ENCODE assay signal across 9 cellular contexts in genomic region chr2:72917138-72917874, GRCh38. TPM values are rescaled to one million over a fixed set of nuclear protein-coding genes. Genes with fewer than 3 reads are reported as not detected.
DNase-seq lines count a peak whose midpoint lies in the region; ATAC-seq, FAIRE-seq and TF ChIP-seq lines count a peak whose summit lies in the region.
"Had no signal": no experiment of that assay in that cellular context is flagged by ENCODE, and none has a peak within 500 bp of the region (broad histone marks: within the 10 kb centered on the region; RNA-seq: fewer than 3 reads in every experiment).

Gene EMX1 (plus strand): TSS chr2:72917519. CDS start chr2:72917853, 334 bp downstream.

- H3K36me3 ChIP-seq in GM23338 (ENCODE audit: insufficient read depth) = no peaks in the 10 kb centered on the region
- H3K36me3 ChIP-seq in endothelial cell of umbilical vein (ENCODE audit: control insufficient read depth in 2 of 2, extremely low read depth in 1 of 2, insufficient read depth in 2 of 2, low read length in 2 of 2) = no peaks in the 10 kb centered on the region
- H3K36me3 ChIP-seq in upper lobe of right lung = no peaks in the 10 kb centered on the region

- H3K9me3 ChIP-seq in endothelial cell of umbilical vein (replicated peaks; ENCODE audit: control insufficient read depth, insufficient read depth, low read length) (no peaks in the 10 kb centered on the region), upper lobe of right lung (no peaks in the 10 kb centered on the region)

- no peak for TF ChIP-seq POLR2A in endothelial cell of umbilical vein (IDR thresholded peaks at IDR 0.05; ENCODE audit: low read depth, low read length)

- dilution Hi-C loops in endothelial cell of umbilical vein (cut with MboI; ENCODE audit: extremely low pct_ligation_motif_present, low sequenced_read_pairs) = no loop called here

- H3K4me1 Mint-ChIP-seq in GM23338 = peaks cover 40% of the 10 kb centered on the region
- peaks cover 45% of the 10 kb centered on the region for H3K4me1 Mint-ChIP-seq in WTC11
- H3K4me1 Mint-ChIP-seq in naive B cell = peaks cover 28 to 46% (median 36%) of the 10 kb centered on the region in 3 donors

- no peak for TF ChIP-seq CTCF in GM23338 (conservative IDR thresholded peaks at IDR 0.05; ENCODE audit: low read depth in 2 of 2)
- no peak for TF ChIP-seq CTCF in WTC11 (IDR thresholded peaks at IDR 0.05)
- no peak for TF ChIP-seq CTCF in endothelial cell of umbilical vein (IDR thresholded peaks at IDR 0.05; ENCODE audit: extremely low read depth in 1 of 2, insufficient read depth in 1 of 2, low read depth in 1 of 2, low read length in 2 of 2)
- TF ChIP-seq CTCF in upper lobe of right lung (IDR thresholded peaks at IDR 0.05) = no peak

- peaks cover 12% of the 10 kb centered on the region for H4K20me1 ChIP-seq in GM23338 (replicated peaks; ENCODE audit: insufficient read depth)
- H4K20me1 ChIP-seq in endothelial cell of umbilical vein (replicated peaks; ENCODE audit: control insufficient read depth, extremely low read depth, insufficient read depth, low read length) = no peaks in the 10 kb centered on the region

- no TSS peak for BruUV-seq in endothelial cell of umbilical vein (replicated peaks; lab: Mats Ljungman, UMichigan)

- ATAC-seq in GM23338 (peak; percentile 22), WTC11 (peak; percentile 52), naive B cell (ENCODE audit: low read depth in 2 of 2) (peak; percentile 38 to 45), upper lobe of right lung (peak; percentile 89)

- H3K9ac ChIP-seq in endothelial cell of umbilical vein (replicated peaks; ENCODE audit: extremely low read depth, insufficient read depth, low read length) = no peak within 1 kb of the TSS

- peak within 1 kb of the TSS; percentile 87 for H3K4me3 Mint-ChIP-seq in GM23338
- H3K4me3 Mint-ChIP-seq in WTC11 = peak within 1 kb of the TSS; percentile 84
- H3K4me3 Mint-ChIP-seq in naive B cell = peak within 1 kb of the TSS; percentile 80 to 90 (median 86)

- H3K27me3 Mint-ChIP-seq in GM23338 (ENCODE audit: insufficient read depth, low read depth, poor library complexity) (peaks cover 46% of the 10 kb centered on the region), WTC11 (ENCODE audit: low read depth) (peaks cover 49% of the 10 kb centered on the region), naive B cell (peaks cover 53 to 79% (median 55%) of the 10 kb centered on the region in 3 donors)

- DNase-seq in ELF-1 (ENCODE audit: low read depth, low spot score) = peak; percentile 72
- DNase-seq in GM23338 (ENCODE audit: low spot score) = peak; percentile 91
- peak; percentile 88 for DNase-seq in NCI-H1436 (lab: John Stamatoyannopoulos, UW)
- peak; percentile 83 for DNase-seq in WTC11 (ENCODE audit: low spot score)
- no peak for DNase-seq in endothelial cell of umbilical vein (ENCODE audit: low read depth, low spot score)
- DNase-seq in naive B cell = peak; percentile 51
- peak; percentile 83 for DNase-seq in upper lobe of right lung
- DNase-seq in dedifferentiated amniotic fluid mesenchymal stem cell (ENCODE audit: extremely low spot score) = no peak

- POLR2A ChIA-PET in WTC11 (lab: Charles Lee) = interaction anchor here (0.8 to 3.0 kb wide), 7 partner anchors 9 to 260 kb away, joined by 3 to 30 read pairs (median 4); no protein-coding TSS in a partner anchor
- POLR2A ChIA-PET in endothelial cell of umbilical vein (lab: Charles Lee) = no interaction called here

- H3K4me1 ChIP-seq in GM23338 (ENCODE audit: insufficient read depth) (peaks cover 45% of the 10 kb centered on the region), endothelial cell of umbilical vein (ENCODE audit: control insufficient read depth, extremely low read depth, insufficient read depth, low read length) (peaks cover 11% of the 10 kb centered on the region), upper lobe of right lung (peaks cover 46% of the 10 kb centered on the region)

- CTCF ChIA-PET in WTC11 (lab: Charles Lee) (interaction anchor here (0.8 to 7.4 kb wide), 13 partner anchors 9 to 260 kb away, joined by 3 to 165 read pairs (median 15); partner anchors contain the start of gene SPR), endothelial cell of umbilical vein (lab: Charles Lee) (interaction anchor here (1.0 to 2.1 kb wide), 6 partner anchors 9 to 295 kb away, joined by 3 to 8 read pairs (median 4); partner anchors contain the start of gene SPR)

- H2AFZ ChIP-seq in GM23338 (peak within 1 kb of the TSS; percentile 97), endothelial cell of umbilical vein (ENCODE audit: low read depth, low read length) (no peak within 1 kb of the TSS)

- H3K9me1 ChIP-seq in endothelial cell of umbilical vein (replicated peaks; ENCODE audit: control insufficient read depth, extremely low read depth, insufficient read depth, low read length) = no peaks in the 10 kb centered on the region

- H3K4me2 ChIP-seq in GM23338 = peak within 1 kb of the TSS; percentile 96
- H3K4me2 ChIP-seq in endothelial cell of umbilical vein (ENCODE audit: insufficient read depth, low read length) = peak within 1 kb of the TSS; percentile 23

- H3K27ac ChIP-seq in GM23338 (ENCODE audit: low read depth) (no peak within 1 kb of the TSS), endothelial cell of umbilical vein (ENCODE audit: insufficient read depth, low read depth, low read length) (no peak within 1 kb of the TSS), upper lobe of right lung (no peak within 1 kb of the TSS)

- H3K27ac Mint-ChIP-seq in GM23338 = no peak within 1 kb of the TSS
- no peak within 1 kb of the TSS for H3K27ac Mint-ChIP-seq in WTC11
- H3K27ac Mint-ChIP-seq in naive B cell = peak within 1 kb of the TSS in 4 of 6 donors; percentile 23 to 87 (median 66)

- H3K79me2 ChIP-seq in GM23338 (replicated peaks; ENCODE audit: insufficient read depth) (no peaks in the 10 kb centered on the region), endothelial cell of umbilical vein (ENCODE audit: control insufficient read depth, insufficient read depth, low read length) (no peaks in the 10 kb centered on the region)

- H3K27me3 ChIP-seq in GM23338 (ENCODE audit: insufficient read depth) = peaks cover 99% of the 10 kb centered on the region
- peaks cover 81 to 98% of the 10 kb centered on the region in 2 experiments for H3K27me3 ChIP-seq in endothelial cell of umbilical vein (ENCODE audit: control insufficient read depth in 2 of 2, insufficient read depth in 2 of 2, low read length in 2 of 2)
- H3K27me3 ChIP-seq in upper lobe of right lung = peaks cover 99% of the 10 kb centered on the region

- H3K9me2 ChIP-seq in GM23338 (ENCODE audit: insufficient read depth) = no peaks in the 10 kb centered on the region

- intact Hi-C loops in endothelial cell of umbilical vein (cut with micrococcal nuclease) = no loop called here
- intact Hi-C loops in upper lobe of right lung (cut with DNase I) = no loop called here

- peak within 1 kb of the TSS; percentile 56 for H3K4me3 ChIP-seq in GM23338
- H3K4me3 ChIP-seq in endothelial cell of umbilical vein (replicated peaks in 1 of 3; ENCODE audit: insufficient read depth in 1 of 3, low read depth in 1 of 3, low read length in 3 of 3) = no peak within 1 kb of the TSS
- H3K4me3 ChIP-seq in upper lobe of right lung = peak within 1 kb of the TSS; percentile 45

- H3K36me3 Mint-ChIP-seq in GM23338 (ENCODE audit: low read depth) (peaks cover 3% of the 10 kb centered on the region; the same call in 1 of the 3 replicates), WTC11 (peaks cover 4% of the 10 kb centered on the region), naive B cell (peaks cover 0 to 21% of the 10 kb centered on the region in 2 donors)

- H3K9me3 Mint-ChIP-seq in GM23338 (peaks cover 3% of the 10 kb centered on the region; the same call in 2 of the 3 replicates), WTC11 (no peaks in the 10 kb centered on the region), naive B cell (peaks cover 0 to 12% (median 7%) of the 10 kb centered on the region in 7 donors)

- FAIRE-seq in endothelial cell of umbilical vein (lab: Jason Lieb, UNC) = no peak

- peaks cover 28% of the 10 kb centered on the region for H3F3A ChIP-seq in GM23338 (replicated peaks; ENCODE audit: low read depth)

TF ChIP-seq in endothelial cell of umbilical vein, 7 proteins besides CTCF, POLR2A, EP300 and RAD21:
- no peak for TF ChIP-seq GATA2 (IDR thresholded peaks at IDR 0.05; ENCODE audit: insufficient read depth, insufficient read length, low read depth, low read length)

RNA-seq across cellular contexts. Expression of gene EMX1, which starts in this region (rescaled TPM):
- 7.9 and 12.6 TPM in 2 replicates for total RNA-seq in GM23338 (2014; rRNA removed; shearing (Covaris generic))
- polyA plus RNA-seq in GM23338 (2016; fragmentation: Nextera tagmentation; extraction: Ambion mirVana) (3.9 and 4.2 TPM in 2 replicates), endothelial cell of umbilical vein (not detected in 2 replicates), naive B cell (ENCODE audit: low read depth in 6 of 6) (under 1 TPM in 1 of 6 donors, not detected in 5; 0.12 TPM)
- total RNA-seq in WTC11 (2021) (3.6 to 4.4 TPM (median 3.8 TPM) in 3 replicates), endothelial cell of umbilical vein (not detected in 2 replicates), upper lobe of right lung (not detected)
- polyA plus RNA-seq in endothelial cell of umbilical vein (2011; cell fraction: cytosol; rRNA removed) = not detected in 2 replicates
- polyA plus RNA-seq in endothelial cell of umbilical vein (2011; cell fraction: nucleus; rRNA removed) = not detected in 2 replicates
- polyA plus RNA-seq in endothelial cell of umbilical vein (2012) = not detected in 2 replicates
- not detected in 2 replicates for polyA minus RNA-seq in endothelial cell of umbilical vein
- not detected for polyA minus RNA-seq in endothelial cell of umbilical vein (2011; cell fraction: cytosol; rRNA and poly(A)+ RNA removed)
- polyA minus RNA-seq in endothelial cell of umbilical vein (2011; cell fraction: nucleus; rRNA and poly(A)+ RNA removed) = not detected in 2 replicates
- total RNA-seq: RPMI7951 had no signal

Comparison
In these comparisons a context has a peak if more than half of its experiments do, and no peak if none do; other contexts are left out.
1. Peak in DNase-seq and ATAC-seq in naive B cell; RNA of the gene not detected or under 1 TPM.
2. Peak in DNase-seq, ATAC-seq and H3K4me3 ChIP-seq in upper lobe of right lung; RNA of the gene not detected or under 1 TPM.
3. DNase-seq: peak in ELF-1 (single experiment), GM23338 (single experiment), NCI-H1436 (single experiment) and WTC11 (single experiment); none in endothelial cell of umbilical vein (single experiment) and dedifferentiated amniotic fluid mesenchymal stem cell (single experiment).
4. ATAC-seq: peak in every context shown above with its lines; median percentile 89 in upper lobe of right lung; 52 in WTC11; 42 in naive B cell; 22 in GM23338.
5. H3K27ac Mint-ChIP-seq: peak in naive B cell (4 of 6); none in GM23338 (single experiment) and WTC11 (single experiment).
6. Peak in every context shown above with its lines, with median percentiles within 50 percentile points of each other: H3K4me3 Mint-ChIP-seq.